Comparison of ENCODE assay signal across 8 cellular contexts in genomic region chrX:125205918-125206665, GRCh38.
DNase-seq lines count a peak whose midpoint lies in the region; ATAC-seq and TF ChIP-seq lines count a peak whose summit lies in the region.

No MANE protein-coding gene starts in this region.

- no peak overlapping the region for H3K4me2 ChIP-seq in OCI-LY7 (ENCODE audit: low read length)

- no peak overlapping the region for H3K4me3 Mint-ChIP-seq in Caco-2 (ENCODE audit: unreplicated experiment)

- intact Hi-C loops in psoas muscle (cut with DNase I) (no loop called here), Caco-2 (cut with micrococcal nuclease; ENCODE audit: unreplicated experiment) (no loop called here), OCI-LY7 (cut with micrococcal nuclease; ENCODE audit: unreplicated experiment) (no loop called here)

- H4K20me1 ChIP-seq in OCI-LY7 (ENCODE audit: insufficient read depth, low read length), result no peaks in the 10 kb centered on the region

- no peak for TF ChIP-seq POLR2A in erythroblast (IDR thresholded peaks at IDR 0.05; ENCODE audit: low read length)

- H3K4me1 ChIP-seq in psoas muscle, result no peaks in the 10 kb centered on the region
- H3K4me1 ChIP-seq in Caco-2, result no peaks in the 10 kb centered on the region
- no peaks in the 10 kb centered on the region for H3K4me1 ChIP-seq in OCI-LY7 (ENCODE audit: insufficient read depth, low read length, poor library complexity, severe bottlenecking)

- POLR2A ChIA-PET in Caco-2 (lab: Charles Lee) (no interaction called here), OCI-LY7 (lab: Charles Lee) (no interaction called here)

- H3K27ac ChIP-seq in psoas muscle (no peak overlapping the region), OCI-LY7 (ENCODE audit: low read depth, low read length, poor library complexity, severe bottlenecking) (no peak overlapping the region)

- peaks cover 12% of the 10 kb centered on the region for H3K4me1 Mint-ChIP-seq in Caco-2 (ENCODE audit: low read depth, unreplicated experiment)

- H2AFZ ChIP-seq in OCI-LY7 (ENCODE audit: low read length), result no peak overlapping the region

- H3K36me3 ChIP-seq in psoas muscle (ENCODE audit: insufficient read depth in 1 of 2, low read depth in 1 of 2) (no peaks in the 10 kb centered on the region), Caco-2 (ENCODE audit: control insufficient read depth, insufficient read depth, low read length) (no peaks in the 10 kb centered on the region), OCI-LY7 (ENCODE audit: insufficient read depth, low read length) (no peaks in the 10 kb centered on the region)

- H3K9me3 ChIP-seq in psoas muscle (no peaks in the 10 kb centered on the region), Caco-2 (no peaks in the 10 kb centered on the region), OCI-LY7 (ENCODE audit: low read length) (no peaks in the 10 kb centered on the region)

- H3K27me3 ChIP-seq in psoas muscle (ENCODE audit: insufficient read depth in 3 of 3, low read length in 2 of 3) (peaks cover 0 to 49% (median 0%) of the 10 kb centered on the region in 3 donors), Caco-2 (replicated peaks; ENCODE audit: control insufficient read depth, insufficient read depth, low read length) (no peaks in the 10 kb centered on the region)

- no peaks in the 10 kb centered on the region for H3K9me2 ChIP-seq in OCI-LY7 (ENCODE audit: insufficient read depth, low read length)

- peak in 1 of 4 donors; percentile 40 for ATAC-seq in psoas muscle

- CTCF ChIA-PET in Caco-2 (lab: Charles Lee), result no interaction called here
- CTCF ChIA-PET in OCI-LY7 (lab: Charles Lee; ENCODE audit: unreplicated experiment), result no interaction called here

- no peaks in the 10 kb centered on the region for H3K79me2 ChIP-seq in OCI-LY7 (ENCODE audit: insufficient read depth, low read depth, low read length)

- H3K9me3 Mint-ChIP-seq in Caco-2 (ENCODE audit: unreplicated experiment), result no peaks in the 10 kb centered on the region

- peak overlapping the region; percentile 49 for H3K4me3 ChIP-seq in psoas muscle
- no peak overlapping the region for H3K4me3 ChIP-seq in Caco-2 (ENCODE audit: low read depth, low read length)
- no peak overlapping the region for H3K4me3 ChIP-seq in OCI-LY7 (ENCODE audit: low read depth, low read length, poor library complexity, severe bottlenecking)

- BruUV-seq in Caco-2 (replicated peaks; lab: Mats Ljungman, UMichigan), result no TSS peak
- no TSS peak for BruUV-seq in OCI-LY7 (replicated peaks; lab: Mats Ljungman, UMichigan)

- no peak overlapping the region for H3K27ac Mint-ChIP-seq in Caco-2 (ENCODE audit: unreplicated experiment)

- in situ Hi-C loops in GM13976 (cut with MboI; ENCODE audit: low sequenced_read_pairs, unreplicated experiment), result no loop called here

- H3K27me3 Mint-ChIP-seq in Caco-2 (ENCODE audit: insufficient read depth, unreplicated experiment), result peaks cover 6% of the 10 kb centered on the region

- WGBS in psoas muscle, 3 donors, result 3 to 27% (median 5%) methylated on average over 25 of the region's 25 CpGs

- peaks cover 5% of the 10 kb centered on the region for H3K36me3 Mint-ChIP-seq in Caco-2 (ENCODE audit: insufficient read depth, unreplicated experiment)

- peak; percentile 4 for DNase-seq in GM13976 (ENCODE audit: low spot score)
- peak; percentile 55 for DNase-seq in NCI-H748 treated with DMSO at 0.1 percent for 48 hours (lab: John Stamatoyannopoulos, UW)
- peak; percentile 9 to 16 for DNase-seq in erythroblast (lab: John Stamatoyannopoulos, UW)
- DNase-seq in psoas muscle, result peak in 1 of 2 donors; percentile 14
- DNase-seq in amniotic stem cell (lab: John Stamatoyannopoulos, UW), result no peak
- no peak for DNase-seq in Caco-2
- no peak for DNase-seq in OCI-LY7 (ENCODE audit: low spot score)
- no peak for DNase-seq in central memory CD4-positive, alpha-beta T cell

- TF ChIP-seq CTCF in GM13976 (IDR thresholded peaks at IDR 0.05; ENCODE audit: borderline replicate concordance, control extremely low read depth, extremely low read depth, insufficient read depth, missing control alignments), result no peak
- TF ChIP-seq CTCF in psoas muscle (IDR thresholded peaks at IDR 0.05), result no peak
- TF ChIP-seq CTCF in Caco-2 (IDR thresholded peaks at IDR 0.05; ENCODE audit: insufficient read depth in 1 of 2, low read depth in 1 of 2, low read length in 1 of 2, severe bottlenecking in 1 of 2, unreplicated experiment in 1 of 2), result no peak
- no peak for TF ChIP-seq CTCF in OCI-LY7 (conservative IDR thresholded peaks at IDR 0.05; ENCODE audit: low read length)

Comparison
In these comparisons a context has a peak if more than half of its experiments do, and no peak if none do; other contexts are left out.
1. DNase-seq: peak in GM13976 (single experiment), NCI-H748 treated with DMSO at 0.1 percent for 48 hours (single experiment) and erythroblast (2 of 2); none in amniotic stem cell (single experiment), Caco-2 (0 of 2), OCI-LY7 (single experiment) and central memory CD4-positive, alpha-beta T cell (single experiment).